Comparison of ENCODE assay signal across 8 cellular contexts in the genomic region with DNA sequence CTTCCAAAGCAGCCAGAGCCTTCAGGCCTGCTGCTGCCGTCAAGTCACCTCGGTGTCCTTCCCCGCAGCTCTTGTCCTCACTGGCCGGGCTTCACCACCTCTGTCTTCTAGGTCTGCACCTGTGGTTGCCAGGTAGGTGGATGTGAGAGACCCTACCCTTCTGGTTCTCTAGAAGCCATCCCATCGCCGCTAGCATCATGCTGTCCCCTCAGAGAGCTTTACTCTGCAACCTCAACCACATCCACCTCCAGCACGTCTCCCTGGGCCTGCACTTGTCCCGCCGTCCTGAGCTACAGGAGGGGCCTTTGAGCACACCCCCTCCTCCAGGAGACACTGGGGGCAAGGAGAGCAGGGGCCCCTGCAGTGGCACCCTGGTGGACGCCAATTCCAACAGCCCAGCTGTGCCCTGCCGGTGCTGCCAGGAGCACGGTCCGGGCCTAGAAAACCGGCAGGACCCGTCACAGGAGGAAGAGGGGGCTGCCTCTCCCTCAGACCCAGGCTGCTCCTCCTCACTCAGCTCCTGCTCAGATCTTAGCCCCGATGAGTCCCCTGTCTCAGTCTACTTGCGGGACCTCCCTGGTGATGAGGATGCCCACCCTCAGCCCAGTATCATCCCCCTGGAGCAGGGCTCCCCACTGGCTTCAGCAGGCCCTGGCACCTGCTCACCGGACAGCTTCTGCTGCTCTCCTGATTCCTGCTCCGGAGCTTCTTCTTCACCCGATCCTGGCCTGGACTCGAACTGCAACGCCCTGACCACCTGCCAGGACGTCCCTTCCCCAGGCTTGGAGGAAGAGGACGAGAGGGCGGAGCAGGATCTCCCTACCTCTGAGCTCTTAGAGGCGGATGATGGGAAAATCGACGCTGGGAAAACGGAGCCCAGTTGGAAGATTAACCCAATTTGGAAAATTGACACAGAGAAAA. TPM values are rescaled to one million over a fixed set of nuclear protein-coding genes. Genes with fewer than 3 reads are reported as not detected.
DNase-seq lines count a peak whose midpoint lies in the region; ATAC-seq and TF ChIP-seq lines count a peak whose summit lies in the region.
"Had no signal": no experiment of that assay in that cellular context is flagged by ENCODE, and none has a peak within 500 bp of the region (broad histone marks: within the 10 kb centered on the region; RNA-seq: fewer than 3 reads in every experiment).

No MANE protein-coding gene starts in this region.

- H3K9ac ChIP-seq in HUES48 (ENCODE audit: low read depth, low read length) = no peak overlapping the region

- peaks cover 11% of the 10 kb centered on the region for H4K20me1 ChIP-seq in hepatocyte (ENCODE audit: insufficient read depth, poor library complexity, severe bottlenecking)

- no peak overlapping the region for H3K27ac ChIP-seq in HUES48 (ENCODE audit: low read depth, low read length)
- peak overlapping the region; percentile 94 for H3K27ac ChIP-seq in hepatocyte

- H3K4me3 ChIP-seq in HUES48 (ENCODE audit: low read depth, low read length) (peak overlapping the region; percentile 86), hepatocyte (peak overlapping the region; percentile 63)

- H3K27ac Mint-ChIP-seq in activated CD8-positive, alpha-beta T cell treated with anti-CD3 and anti-CD28 coated beads, Interleukin-2, amount 10 ng/mL, durations not matched to agents 7 days and 5 days = peak overlapping the region; percentile 1
- H3K27ac Mint-ChIP-seq in stimulated activated naive B cell treated with anti-CD40 and anti-IgM and Interleukin-4, amounts not matched to agents 10 μg/mL and 1 μg/mL and 100 μg/mL, for 72 hours = peak overlapping the region; percentile 60

- H3K4me1 Mint-ChIP-seq in activated CD8-positive, alpha-beta T cell treated with anti-CD3 and anti-CD28 coated beads, Interleukin-2, amount 10 ng/mL, durations not matched to agents 7 days and 5 days (ENCODE audit: low read depth) = peaks cover 56% of the 10 kb centered on the region
- H3K4me1 Mint-ChIP-seq in stimulated activated naive B cell treated with anti-CD40 and anti-IgM and Interleukin-4, amounts not matched to agents 10 μg/mL and 1 μg/mL and 100 μg/mL, for 72 hours = peaks cover 40 to 78% of the 10 kb centered on the region in 2 donors

- WGBS in hepatocyte (ENCODE audit: low lambda C conversion rate, missing lambda C conversion rate) = 59% methylated on average over 29 of the region's 29 CpGs

- H2AFZ ChIP-seq in hepatocyte = no peak overlapping the region

- H3K9me3 ChIP-seq in HUES48 (ENCODE audit: control insufficient read depth, insufficient read depth, low read length) (no peaks in the 10 kb centered on the region), hepatocyte (ENCODE audit: low read depth) (no peaks in the 10 kb centered on the region)

- peaks cover 24% of the 10 kb centered on the region for H3K4me1 ChIP-seq in HUES48 (ENCODE audit: control insufficient read depth, insufficient read depth, low read length)
- H3K4me1 ChIP-seq in hepatocyte (ENCODE audit: insufficient read depth) = peaks cover 27% of the 10 kb centered on the region

- POLR2A ChIA-PET in activated CD8-positive, alpha-beta T cell treated with anti-CD3 and anti-CD28 coated beads, Interleukin-2, amount 10 ng/mL, durations not matched to agents 7 days and 5 days (lab: Charles Lee) = interaction anchor here (0.8 to 2.8 kb wide), 8 partner anchors 10 to 127 kb away, joined by 3 to 18 read pairs (median 6); a partner anchor contains a TSS

- H3K9me3 Mint-ChIP-seq in activated CD8-positive, alpha-beta T cell treated with anti-CD3 and anti-CD28 coated beads, Interleukin-2, amount 10 ng/mL, durations not matched to agents 7 days and 5 days (ENCODE audit: insufficient read depth) = no peaks in the 10 kb centered on the region
- H3K9me3 Mint-ChIP-seq in stimulated activated naive B cell treated with anti-CD40 and anti-IgM and Interleukin-4, amounts not matched to agents 10 μg/mL and 1 μg/mL and 100 μg/mL, for 72 hours = no peaks in the 10 kb centered on the region

- H3K4me3 Mint-ChIP-seq in activated CD8-positive, alpha-beta T cell treated with anti-CD3 and anti-CD28 coated beads, Interleukin-2, amount 10 ng/mL, durations not matched to agents 7 days and 5 days = peak overlapping the region; percentile 83
- peak overlapping the region; percentile 72 to 89 for H3K4me3 Mint-ChIP-seq in stimulated activated naive B cell treated with anti-CD40 and anti-IgM and Interleukin-4, amounts not matched to agents 10 μg/mL and 1 μg/mL and 100 μg/mL, for 72 hours

- H3K27me3 ChIP-seq in HUES48 (ENCODE audit: control insufficient read depth, insufficient read depth, low read length) = peaks cover 12% of the 10 kb centered on the region
- H3K27me3 ChIP-seq in hepatocyte = no peaks in the 10 kb centered on the region

- H3K4me2 ChIP-seq in hepatocyte = peak overlapping the region; percentile 87

- ATAC-seq in activated CD8-positive, alpha-beta T cell treated with anti-CD3 and anti-CD28 coated beads, Interleukin-2, amount 10 ng/mL, durations not matched to agents 7 days and 5 days = no peak
- ATAC-seq in stimulated activated naive B cell treated with anti-CD40 and anti-IgM and Interleukin-4, amounts not matched to agents 10 μg/mL and 1 μg/mL and 100 μg/mL, for 72 hours (replicated peaks) = no peak
- ATAC-seq in HG03469 (IDR thresholded peaks at IDR 0.05; ENCODE audit: unreplicated experiment) = no peak

- no peaks in the 10 kb centered on the region for H3K27me3 Mint-ChIP-seq in activated CD8-positive, alpha-beta T cell treated with anti-CD3 and anti-CD28 coated beads, Interleukin-2, amount 10 ng/mL, durations not matched to agents 7 days and 5 days (ENCODE audit: low read depth)
- no peaks in the 10 kb centered on the region for H3K27me3 Mint-ChIP-seq in stimulated activated naive B cell treated with anti-CD40 and anti-IgM and Interleukin-4, amounts not matched to agents 10 μg/mL and 1 μg/mL and 100 μg/mL, for 72 hours

- no peak for TF ChIP-seq CTCF in hepatocyte (IDR thresholded peaks at IDR 0.05; ENCODE audit: poor library complexity)

- CTCF ChIA-PET in activated CD8-positive, alpha-beta T cell treated with anti-CD3 and anti-CD28 coated beads, Interleukin-2, amount 10 ng/mL, durations not matched to agents 7 days and 5 days (lab: Charles Lee) = interaction anchor here (0.8 to 7.2 kb wide), 17 partner anchors 10 to 154 kb away, joined by 3 to 190 read pairs (median 5); a partner anchor contains a TSS

- no peaks in the 10 kb centered on the region for H3K9me2 ChIP-seq in hepatocyte (replicated peaks; ENCODE audit: insufficient read depth)

- peak; percentile 26 for DNase-seq in activated CD8-positive, alpha-beta T cell treated with anti-CD3 and anti-CD28 coated beads, Interleukin-2, amount 10 ng/mL, durations not matched to agents 7 days and 5 days
- peak; percentile 31 for DNase-seq in hepatocyte (ENCODE audit: low spot score)
- peak; percentile 2 for DNase-seq in stimulated activated naive B cell treated with anti-CD40 and anti-IgM and Interleukin-4, amounts not matched to agents 10 μg/mL and 1 μg/mL and 100 μg/mL, for 72 hours
- no peak for DNase-seq in NCI-H2029 (lab: John Stamatoyannopoulos, UW)
- no peak for DNase-seq in ureter (ENCODE audit: low spot score)

- H3K36me3 ChIP-seq in HUES48 (ENCODE audit: control insufficient read depth, insufficient read depth, low read length) = peaks cover 39% of the 10 kb centered on the region
- no peaks in the 10 kb centered on the region for H3K36me3 ChIP-seq in hepatocyte (replicated peaks; ENCODE audit: insufficient read depth, low read depth)

- H3K79me2 ChIP-seq in hepatocyte = peaks cover 21% of the 10 kb centered on the region

- peaks cover 31% of the 10 kb centered on the region for H3K36me3 Mint-ChIP-seq in activated CD8-positive, alpha-beta T cell treated with anti-CD3 and anti-CD28 coated beads, Interleukin-2, amount 10 ng/mL, durations not matched to agents 7 days and 5 days (ENCODE audit: low read depth)
- peaks cover 38 to 44% of the 10 kb centered on the region in 2 donors for H3K36me3 Mint-ChIP-seq in stimulated activated naive B cell treated with anti-CD40 and anti-IgM and Interleukin-4, amounts not matched to agents 10 μg/mL and 1 μg/mL and 100 μg/mL, for 72 hours

RNA-seq across cellular contexts. Expression of a gene that starts 1.1 kb away (rescaled TPM):
- total RNA-seq in activated CD8-positive, alpha-beta T cell treated with anti-CD3 and anti-CD28 coated beads, Interleukin-2, amount 10 ng/mL, durations not matched to agents 7 days and 5 days = 10 to 100 TPM; 33.7 to 35.1 TPM
- 22.3 and 25.2 TPM in 2 replicates for total RNA-seq in hepatocyte
- polyA plus RNA-seq in hepatocyte = 34.9 and 48.4 TPM in 2 replicates
- total RNA-seq in ureter = 31.4 TPM

RNA-seq across cellular contexts. Expression of a gene that starts 13.2 kb away (rescaled TPM):
- total RNA-seq in activated CD8-positive, alpha-beta T cell treated with anti-CD3 and anti-CD28 coated beads, Interleukin-2, amount 10 ng/mL, durations not matched to agents 7 days and 5 days = 100 to 1,000 TPM; 270 to 271 TPM
- 284 and 313 TPM in 2 replicates for total RNA-seq in hepatocyte
- 336 and 347 TPM in 2 replicates for polyA plus RNA-seq in hepatocyte
- total RNA-seq in ureter = 124 TPM

RNA-seq across cellular contexts. Expression of a gene that starts 20.6 kb away (rescaled TPM):
- not detected for total RNA-seq in activated CD8-positive, alpha-beta T cell treated with anti-CD3 and anti-CD28 coated beads, Interleukin-2, amount 10 ng/mL, durations not matched to agents 7 days and 5 days
- total RNA-seq in hepatocyte (12.8 and 13.3 TPM in 2 replicates), ureter (not detected)
- 4.7 and 10.9 TPM in 2 replicates for polyA plus RNA-seq in hepatocyte
- total RNA-seq: lung microvascular endothelial cell had no signal

RNA-seq across cellular contexts. Expression of a gene that starts 44.6 kb away (rescaled TPM):
- 1 to 10 TPM; 4.9 to 5.1 TPM for total RNA-seq in activated CD8-positive, alpha-beta T cell treated with anti-CD3 and anti-CD28 coated beads, Interleukin-2, amount 10 ng/mL, durations not matched to agents 7 days and 5 days
- 1.5 and 4.3 TPM in 2 replicates for total RNA-seq in hepatocyte
- 5.6 and 8.2 TPM in 2 replicates for polyA plus RNA-seq in hepatocyte
- 4.7 TPM for total RNA-seq in ureter

RNA-seq across cellular contexts. Expression of a gene that starts 48.5 kb away (rescaled TPM):
- total RNA-seq in activated CD8-positive, alpha-beta T cell treated with anti-CD3 and anti-CD28 coated beads, Interleukin-2, amount 10 ng/mL, durations not matched to agents 7 days and 5 days = 100 to 1,000 TPM; 101 to 104 TPM
- total RNA-seq in hepatocyte = 18.6 and 26.1 TPM in 2 replicates
- 48.7 and 53.8 TPM in 2 replicates for polyA plus RNA-seq in hepatocyte
- total RNA-seq in ureter = 80.5 TPM

Comparison
In these comparisons a context has a peak if more than half of its experiments do, and no peak if none do; other contexts are left out.
1. DNase-seq: peak in activated CD8-positive, alpha-beta T cell treated with anti-CD3 and anti-CD28 coated beads, Interleukin-2, amount 10 ng/mL, durations not matched to agents 7 days and 5 days (single experiment), hepatocyte (single experiment) and stimulated activated naive B cell treated with anti-CD40 and anti-IgM and Interleukin-4, amounts not matched to agents 10 μg/mL and 1 μg/mL and 100 μg/mL, for 72 hours (single experiment); none in NCI-H2029 (single experiment) and ureter (single experiment).
2. RNA of a gene that starts 20.6 kb away (total RNA-seq): 12.8 to 13.3 TPM in hepatocyte; not detected in activated CD8-positive, alpha-beta T cell treated with anti-CD3 and anti-CD28 coated beads, Interleukin-2, amount 10 ng/mL, durations not matched to agents 7 days and 5 days and not detected in ureter (single experiment); every median in the first group is over 10 times any median in the second.